In genomic region chr20:40777653-40778052, GRCh38 we compare ENCODE assay signal across 1 cellular context.
TF ChIP-seq lines count a peak whose summit lies in the region.

No MANE protein-coding gene starts in this region.

TF ChIP-seq in H1, 55 proteins besides CTCF, POLR2A, EP300 and RAD21:
- TF ChIP-seq EZH2 (IDR thresholded peaks at IDR 0.05; ENCODE audit: low read depth, low read length, severe bottlenecking) (no peak), RXRA (IDR thresholded peaks at IDR 0.05; ENCODE audit: insufficient read depth, low read depth, low read length) (no peak), SP2 (IDR thresholded peaks at IDR 0.05; ENCODE audit: low read length) (no peak)
